In genomic region chr1:179694530-179694929, GRCh38 we compare ENCODE assay signal across 6 cellular contexts. TPM values are rescaled to one million over a fixed set of nuclear protein-coding genes. Genes with fewer than 3 reads are reported as not detected.
"Had no signal": no experiment of that assay in that cellular context is flagged by ENCODE, and none has a peak within 500 bp of the region (broad histone marks: within the 10 kb centered on the region; RNA-seq: fewer than 3 reads in every experiment).

No MANE protein-coding gene starts in this region.

RNA-seq across cellular contexts. Expression of gene FAM163A, which starts 48.6 kb away (rescaled TPM):
- total RNA-seq: HT-29; IMR-90; MCF 10A; OCI-LY7; SJSA1; T-helper 1 cell treated with Interleukin-12 subunit alpha and Interleukin-12 subunit beta and Interleukin-4 antibody, amounts not matched to agents 30 ng/mL and 1 ng/mL, for 36 hours had no signal
- polyA plus RNA-seq: IMR-90 had no signal
